ENCODE assay signal across 8 cellular contexts in the genomic region with DNA sequence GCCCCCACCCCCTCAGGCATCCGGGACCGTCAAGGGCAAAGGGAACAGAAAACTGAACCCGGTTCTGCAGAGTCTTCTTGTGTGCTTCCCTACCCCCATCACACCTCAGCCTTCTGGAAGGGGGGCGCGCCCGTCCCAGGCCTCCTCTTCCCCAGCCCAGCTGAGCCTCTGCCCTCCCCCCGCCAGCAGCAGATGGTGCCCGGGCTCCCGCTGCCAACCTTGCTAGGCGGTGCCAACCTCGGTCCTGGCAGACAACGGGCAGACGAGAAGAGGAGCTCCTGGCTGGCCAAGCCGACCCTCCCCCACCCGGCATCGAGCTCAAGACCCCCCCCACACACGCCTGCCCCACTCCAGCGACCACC. TPM values are rescaled to one million over a fixed set of nuclear protein-coding genes. Genes with fewer than 3 reads are reported as not detected.
DNase-seq lines count a peak whose midpoint lies in the region; ATAC-seq and TF ChIP-seq lines count a peak whose summit lies in the region.

No MANE protein-coding gene starts in this region.

- H3K4me3 ChIP-seq in Peyer's patch (peak overlapping the region in 3 of 4 donors; percentile 39 to 44 (median 39)), iPS-11a (ENCODE audit: low read depth, low read length) (peak overlapping the region; percentile 27), thoracic aorta (peak overlapping the region; percentile 63)

- TF ChIP-seq CTCF in Peyer's patch (IDR thresholded peaks at IDR 0.05) (no peak), thoracic aorta (IDR thresholded peaks at IDR 0.05) (no peak)

- H3K4me1 ChIP-seq in Peyer's patch (peaks cover 5 to 63% (median 45%) of the 10 kb centered on the region in 4 donors), thoracic aorta (ENCODE audit: control insufficient read depth in 1 of 2, low read depth in 2 of 2) (peaks cover 33 to 63% of the 10 kb centered on the region in 2 donors)

- H3K27ac ChIP-seq in Peyer's patch: peak overlapping the region in 1 of 4 donors; percentile 13
- H3K27ac ChIP-seq in thoracic aorta: no peak overlapping the region

- DNase-seq in activated CD8-positive, alpha-beta memory T cell treated with anti-CD3 and anti-CD28 coated beads for 24 hours: peak; percentile 61
- no peak for DNase-seq in activated CD8-positive, alpha-beta memory T cell treated with anti-CD3 and anti-CD28 coated beads, Interleukin-2, amount 50 U/mL, for 48 hours
- DNase-seq in Peyer's patch: peak in 2 of 3 donors; percentile 61 to 72
- no peak for DNase-seq in thoracic aorta (ENCODE audit: low spot score)
- DNase-seq in NCI-H1436 (lab: John Stamatoyannopoulos, UW): no peak

- ATAC-seq in thoracic aorta (ENCODE audit: insufficient number of reproducible peaks, low FRiP score, low read depth) (no peak), GM18867 (IDR thresholded peaks at IDR 0.05; ENCODE audit: unreplicated experiment) (no peak), GM18907 (IDR thresholded peaks at IDR 0.05; ENCODE audit: unreplicated experiment) (no peak)

- H3K27me3 ChIP-seq in Peyer's patch (peaks cover 0 to 42% of the 10 kb centered on the region in 2 donors), thoracic aorta (replicated peaks; ENCODE audit: insufficient read depth) (peaks cover 18% of the 10 kb centered on the region)

- no peak for TF ChIP-seq POLR2A in Peyer's patch (IDR thresholded peaks at IDR 0.05)

- H3K9me3 ChIP-seq in Peyer's patch (no peaks in the 10 kb centered on the region), thoracic aorta (no peaks in the 10 kb centered on the region)

- H3K36me3 ChIP-seq in Peyer's patch (no peaks in the 10 kb centered on the region), thoracic aorta (no peaks in the 10 kb centered on the region)

RNA-seq across cellular contexts. Expression of gene STAC3, which starts 8.7 kb away (rescaled TPM):
- total RNA-seq in Peyer's patch (1 to 10 TPM; 1.9 to 6.6 (median 2.4) TPM), thoracic aorta (under 1 TPM; 0.27 to 0.56 TPM)

RNA-seq across cellular contexts. Expression of gene SHMT2, which starts 12.8 kb away (rescaled TPM):
- total RNA-seq in Peyer's patch (10 to 100 TPM; 34.4 to 72.6 (median 36.3) TPM), thoracic aorta (10 to 100 TPM; 57.3 to 60.4 TPM)

RNA-seq across cellular contexts. Expression of gene NXPH4, which starts 25.7 kb away (rescaled TPM):
- total RNA-seq in Peyer's patch (not detected), thoracic aorta (under 1 TPM in 1 of 2 donors, not detected in 1; 0.81 TPM)

Comparison
In these comparisons a context has a peak if more than half of its experiments do, and no peak if none do; other contexts are left out.
1. DNase-seq: peak in activated CD8-positive, alpha-beta memory T cell treated with anti-CD3 and anti-CD28 coated beads for 24 hours (single experiment) and Peyer's patch (2 of 3); none in activated CD8-positive, alpha-beta memory T cell treated with anti-CD3 and anti-CD28 coated beads, Interleukin-2, amount 50 U/mL, for 48 hours (single experiment), thoracic aorta (single experiment) and NCI-H1436 (single experiment).
2. Peak in every context shown above with its lines, with median percentiles within 50 percentile points of each other: H3K4me3 ChIP-seq.